In the genomic region with DNA sequence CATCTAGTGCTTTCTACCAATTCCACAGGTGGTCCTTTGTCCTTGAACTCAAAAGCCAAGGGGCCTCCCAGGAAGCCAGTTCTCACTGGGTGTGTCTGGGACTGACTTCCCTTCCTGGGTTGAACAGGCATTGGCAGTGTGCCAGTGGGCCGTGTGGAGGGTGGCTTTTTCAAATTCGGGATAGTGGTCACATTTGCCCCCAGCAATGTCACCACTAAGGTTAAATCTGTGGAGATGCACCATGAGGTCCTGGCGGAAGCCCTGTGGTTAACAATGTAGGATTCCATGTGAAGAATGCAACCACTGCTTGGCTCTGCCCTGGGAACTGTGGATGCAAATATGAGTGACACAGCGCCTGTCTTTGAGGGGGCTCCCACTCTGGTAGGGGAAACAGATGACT, we compare ENCODE assay signal across 28 cellular contexts. TPM values are rescaled to one million over a fixed set of nuclear protein-coding genes. Genes with fewer than 3 reads are reported as not detected.
"Had no signal": no experiment of that assay in that cellular context is flagged by ENCODE, and none has a peak within 500 bp of the region (broad histone marks: within the 10 kb centered on the region; RNA-seq: fewer than 3 reads in every experiment).

No MANE protein-coding gene starts in this region.

- H3K4me1 ChIP-seq: gastrocnemius medialis, neural progenitor cell, psoas muscle, sigmoid colon, spleen, testis, tibial artery had no signal

- H3K9me3 ChIP-seq: gastrocnemius medialis, psoas muscle, sigmoid colon, testis, tibial artery had no signal

- H2AFZ ChIP-seq: neural progenitor cell had no signal

- H3K36me3 ChIP-seq: gastrocnemius medialis, neural progenitor cell, sigmoid colon, spleen, tibial artery had no signal

- H3K9ac ChIP-seq: neural progenitor cell had no signal

- H3K27me3 ChIP-seq: gastrocnemius medialis, neural progenitor cell, sigmoid colon, spleen, testis, tibial artery had no signal

- H3K4me2 ChIP-seq: neural progenitor cell had no signal

- H3K4me3 ChIP-seq: gastrocnemius medialis, lung, neural progenitor cell, psoas muscle, sigmoid colon, skin epidermis, spleen, tibial artery had no signal

- H3K27ac ChIP-seq: epithelial cell of prostate, gastrocnemius medialis, neural progenitor cell, psoas muscle, sigmoid colon, skin epidermis, spleen, testis, tibial artery had no signal

- DNase-seq: effector CD8-positive, alpha-beta T cell; endodermal cell; foreskin fibroblast; gastrocnemius medialis; head of caudate nucleus; kidney; naive thymus-derived CD4-positive, alpha-beta T cell; nucleus accumbens; psoas muscle; sigmoid colon; spleen; stimulated activated CD4-positive, alpha-beta T cell treated with anti-CD3 and anti-CD28 coated beads, Interleukin-4, amount 100 ng/mL, for 4 hours; stimulated activated naive CD8-positive, alpha-beta T cell treated with anti-CD3 and anti-CD28 coated beads, Interleukin-15, Interleukin-2, amounts not matched to agents 100 U/mL and 50 U/mL, for 24 hours; substantia nigra; testis; tibial artery had no signal

RNA-seq across cellular contexts. Expression of a gene that starts 53.2 kb away (rescaled TPM):
- total RNA-seq: esophagus mucosa; gastrocnemius medialis; glomerular endothelial cell; kidney; left lobe of liver; liver; lung; mononuclear cell; naive thymus-derived CD4-positive, alpha-beta T cell; psoas muscle; renal cortical epithelial cell; right cardiac atrium; sigmoid colon; spleen; urinary bladder had no signal
